ENCODE assay signal across 11 cellular contexts in genomic region chr14:69701857-69702256, GRCh38.
DNase-seq lines count a peak whose midpoint lies in the region; ATAC-seq lines count a peak whose summit lies in the region.
"Had no signal": no experiment of that assay in that cellular context is flagged by ENCODE, and none has a peak within 500 bp of the region (broad histone marks: within the 10 kb centered on the region; RNA-seq: fewer than 3 reads in every experiment).

No MANE protein-coding gene starts in this region.

- ATAC-seq in GM18511 (IDR thresholded peaks at IDR 0.05; ENCODE audit: unreplicated experiment) (peak; percentile 68), HG03354 (IDR thresholded peaks at IDR 0.05; ENCODE audit: poor library complexity, severe bottlenecking, unreplicated experiment) (peak; percentile 65)
- peak; percentile 67 to 80 for ATAC-seq in natural killer cell treated with Interleukin-12 subunit alpha and Interleukin-12 subunit beta and Interleukin-15 and Interleukin-18, amount 100 ng/mL, for 72 hours

- no peaks in the 10 kb centered on the region for H3K9me3 Mint-ChIP-seq in natural killer cell treated with Interleukin-12 subunit alpha and Interleukin-12 subunit beta and Interleukin-15 and Interleukin-18, amount 100 ng/mL, for 72 hours
- no peaks in the 10 kb centered on the region for H3K9me3 Mint-ChIP-seq in activated naive CD4-positive, alpha-beta T cell treated with anti-CD3 and anti-CD28 coated beads, Interleukin-2, amount 10 ng/mL, durations not matched to agents 7 days and 5 days

- peaks cover 10% of the 10 kb centered on the region for H3K36me3 Mint-ChIP-seq in natural killer cell treated with Interleukin-12 subunit alpha and Interleukin-12 subunit beta and Interleukin-15 and Interleukin-18, amount 100 ng/mL, for 72 hours
- peaks cover 43% of the 10 kb centered on the region for H3K36me3 Mint-ChIP-seq in activated naive CD4-positive, alpha-beta T cell treated with anti-CD3 and anti-CD28 coated beads, Interleukin-2, amount 10 ng/mL, durations not matched to agents 7 days and 5 days

- DNase-seq in UCSD-AML1 (lab: John Stamatoyannopoulos, UW; ENCODE audit: unreplicated experiment) (peak; percentile 70), MG63 (no peak), RKO (ENCODE audit: low spot score) (no peak), ecto neural progenitor cell (ENCODE audit: low spot score) (no peak)
- no peak for DNase-seq in natural killer cell treated with Interleukin-12 subunit alpha and Interleukin-12 subunit beta and Interleukin-15 and Interleukin-18, amount 100 ng/mL, for 72 hours (ENCODE audit: low spot score)
- no peak for DNase-seq in activated naive CD4-positive, alpha-beta T cell treated with anti-CD3 and anti-CD28 coated beads, Interleukin-2, amount 10 ng/mL, durations not matched to agents 7 days and 5 days
- DNase-seq: cerebellar nuclear complex, NCI-H526 treated with DMSO at 0.1 percent for 48 hours had no signal

- no peaks in the 10 kb centered on the region for H3K27me3 Mint-ChIP-seq in natural killer cell treated with Interleukin-12 subunit alpha and Interleukin-12 subunit beta and Interleukin-15 and Interleukin-18, amount 100 ng/mL, for 72 hours
- H3K27me3 Mint-ChIP-seq in activated naive CD4-positive, alpha-beta T cell treated with anti-CD3 and anti-CD28 coated beads, Interleukin-2, amount 10 ng/mL, durations not matched to agents 7 days and 5 days, result no peaks in the 10 kb centered on the region

- H3K36me3 ChIP-seq in MG63, result no peaks in the 10 kb centered on the region
- H3K36me3 ChIP-seq: thoracic aorta had no signal

- H3K27ac Mint-ChIP-seq in natural killer cell treated with Interleukin-12 subunit alpha and Interleukin-12 subunit beta and Interleukin-15 and Interleukin-18, amount 100 ng/mL, for 72 hours, result peak overlapping the region; percentile 64 to 79
- H3K27ac Mint-ChIP-seq in activated naive CD4-positive, alpha-beta T cell treated with anti-CD3 and anti-CD28 coated beads, Interleukin-2, amount 10 ng/mL, durations not matched to agents 7 days and 5 days, result no peak overlapping the region

- H3K4me3 Mint-ChIP-seq in natural killer cell treated with Interleukin-12 subunit alpha and Interleukin-12 subunit beta and Interleukin-15 and Interleukin-18, amount 100 ng/mL, for 72 hours, result peak overlapping the region; percentile 17
- H3K4me3 Mint-ChIP-seq in activated naive CD4-positive, alpha-beta T cell treated with anti-CD3 and anti-CD28 coated beads, Interleukin-2, amount 10 ng/mL, durations not matched to agents 7 days and 5 days, result no peak overlapping the region

- no peak overlapping the region for H3K4me3 ChIP-seq in MG63
- H3K4me3 ChIP-seq: thoracic aorta had no signal

- no peaks in the 10 kb centered on the region for H3K27me3 ChIP-seq in MG63

- H3K4me1 Mint-ChIP-seq in natural killer cell treated with Interleukin-12 subunit alpha and Interleukin-12 subunit beta and Interleukin-15 and Interleukin-18, amount 100 ng/mL, for 72 hours (ENCODE audit: low read depth in 2 of 2), result peaks cover 71 to 76% of the 10 kb centered on the region in 2 donors
- peaks cover 79% of the 10 kb centered on the region for H3K4me1 Mint-ChIP-seq in activated naive CD4-positive, alpha-beta T cell treated with anti-CD3 and anti-CD28 coated beads, Interleukin-2, amount 10 ng/mL, durations not matched to agents 7 days and 5 days

- CTCF ChIA-PET in activated naive CD4-positive, alpha-beta T cell treated with anti-CD3 and anti-CD28 coated beads, Interleukin-2, amount 10 ng/mL, durations not matched to agents 7 days and 5 days (lab: Charles Lee), result interaction anchor here (1.1 kb wide), 1 partner anchor 18 kb away, joined by 4 read pairs; no protein-coding TSS in a partner anchor

- no peaks in the 10 kb centered on the region for H3K9me3 ChIP-seq in MG63
- H3K9me3 ChIP-seq: thoracic aorta had no signal
